Comparison of ENCODE assay signal across 12 cellular contexts in the genomic region with DNA sequence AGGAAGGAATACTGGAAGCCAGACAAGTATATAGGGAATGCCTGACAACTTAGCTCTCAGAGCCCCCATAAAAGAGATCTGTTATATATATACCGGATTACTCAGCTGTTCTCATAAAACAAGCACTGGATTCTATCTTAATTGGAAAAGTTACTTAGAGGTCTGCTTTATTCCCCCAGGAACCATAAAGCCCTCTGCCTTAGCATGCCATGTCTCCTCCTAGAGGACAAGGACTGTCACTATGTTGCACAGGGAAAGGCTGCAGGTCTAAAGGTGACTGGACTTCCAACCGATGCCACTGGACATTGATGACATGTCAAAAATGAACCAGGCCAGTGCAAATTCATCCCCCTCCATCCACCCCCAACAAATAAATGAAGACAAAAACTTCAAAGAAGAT. TPM values are rescaled to one million over a fixed set of nuclear protein-coding genes. Genes with fewer than 3 reads are reported as not detected.
DNase-seq lines count a peak whose midpoint lies in the region; ATAC-seq and TF ChIP-seq lines count a peak whose summit lies in the region.
"Had no signal": no experiment of that assay in that cellular context is flagged by ENCODE, and none has a peak within 500 bp of the region (broad histone marks: within the 10 kb centered on the region; RNA-seq: fewer than 3 reads in every experiment).

No MANE protein-coding gene starts in this region.

- H2BK5ac ChIP-seq in mesendoderm (ENCODE audit: low read length): no peak overlapping the region

- H2BK15ac ChIP-seq in mesendoderm (replicated peaks; ENCODE audit: low read depth): no peak overlapping the region

- TF ChIP-seq CTCF in DND-41 (IDR thresholded peaks at IDR 0.05; ENCODE audit: borderline replicate concordance, extremely low read depth, low read length, poor library complexity, severe bottlenecking): peak; percentile 8
- peak; percentile 80 for TF ChIP-seq CTCF in WERI-Rb-1 (IDR thresholded peaks at IDR 0.05; ENCODE audit: low read depth, low read length)
- no peak for TF ChIP-seq CTCF in adrenal gland (IDR thresholded peaks at IDR 0.05)

- H2AFZ ChIP-seq in DND-41 (ENCODE audit: low read depth, low read length): no peak overlapping the region

- H3K4me1 ChIP-seq in DND-41 (ENCODE audit: insufficient read depth, low read length) (peaks cover 29% of the 10 kb centered on the region), mesendoderm (ENCODE audit: control insufficient read depth, low read depth, low read length) (peaks cover 2% of the 10 kb centered on the region), adrenal gland (replicated peaks in 1 of 2) (peaks cover 2 to 21% of the 10 kb centered on the region in 2 donors)
- H3K4me1 ChIP-seq: breast epithelium had no signal

- H3K27me3 ChIP-seq in DND-41 (ENCODE audit: insufficient read depth, low read length, poor library complexity) (no peaks in the 10 kb centered on the region), WERI-Rb-1 (ENCODE audit: insufficient read depth, low read depth, severe bottlenecking) (no peaks in the 10 kb centered on the region), mesendoderm (ENCODE audit: insufficient read depth, low read length, poor library complexity) (no peaks in the 10 kb centered on the region), adrenal gland (no peaks in the 10 kb centered on the region)
- H3K27me3 ChIP-seq: breast epithelium had no signal

- no peak overlapping the region for H4K8ac ChIP-seq in mesendoderm (ENCODE audit: low read depth, low read length)

- H3K9ac ChIP-seq in DND-41 (ENCODE audit: low read depth, low read length) (no peak overlapping the region), mesendoderm (ENCODE audit: low read length) (no peak overlapping the region)

- H3K56ac ChIP-seq in mesendoderm (ENCODE audit: low read length): no peak overlapping the region

- H3K18ac ChIP-seq in mesendoderm (ENCODE audit: low read length): no peak overlapping the region

- ATAC-seq in DND-41 (ENCODE audit: insufficient read depth, low read depth): no peak

- H3K79me1 ChIP-seq in mesendoderm (ENCODE audit: low read length): peaks cover 16% of the 10 kb centered on the region

- no peak overlapping the region for H3K27ac ChIP-seq in DND-41 (ENCODE audit: low read length)
- no peak overlapping the region for H3K27ac ChIP-seq in WERI-Rb-1
- no peak overlapping the region for H3K27ac ChIP-seq in mesendoderm (ENCODE audit: low read depth, low read length)
- no peak overlapping the region for H3K27ac ChIP-seq in adrenal gland
- H3K27ac ChIP-seq: breast epithelium had no signal

- no peak for TF ChIP-seq POLR2A in adrenal gland (IDR thresholded peaks at IDR 0.05)

- no peak overlapping the region for H2BK120ac ChIP-seq in mesendoderm (ENCODE audit: low read depth, low read length)

- H4K20me1 ChIP-seq in DND-41 (ENCODE audit: insufficient read depth, low read length): peaks cover 36% of the 10 kb centered on the region

- H3K4ac ChIP-seq in mesendoderm (ENCODE audit: low read depth, low read length): no peak overlapping the region

- no peak overlapping the region for H3K23ac ChIP-seq in mesendoderm (ENCODE audit: low read length)

- H3K36me3 ChIP-seq in DND-41 (ENCODE audit: insufficient read depth, low read length) (peaks cover 21% of the 10 kb centered on the region), WERI-Rb-1 (peaks cover 12% of the 10 kb centered on the region), mesendoderm (ENCODE audit: control insufficient read depth, insufficient read depth, low read length) (no peaks in the 10 kb centered on the region), adrenal gland (replicated peaks in 1 of 2) (no peaks in the 10 kb centered on the region)
- H3K36me3 ChIP-seq: breast epithelium had no signal

- CTCF ChIA-PET in HEK293T (lab: Yijun Ruan, JAX): no interaction called here

- peaks cover 82% of the 10 kb centered on the region for H3K79me2 ChIP-seq in DND-41 (ENCODE audit: insufficient read depth, low read length)
- peaks cover 26% of the 10 kb centered on the region for H3K79me2 ChIP-seq in mesendoderm (ENCODE audit: control insufficient read depth, insufficient read depth, low read length)

- no peak overlapping the region for H4K5ac ChIP-seq in mesendoderm (ENCODE audit: low read length)

- DNase-seq in DND-41 (no peak), HEK293T (ENCODE audit: extremely low spot score) (peak; percentile 62), WERI-Rb-1 (peak; percentile 53), mesendoderm (peak; percentile 56), SKM-1 treated with dmso at 0.1 percent for 144 hours (lab: John Stamatoyannopoulos, UW; ENCODE audit: unreplicated experiment) (no peak), globus pallidus (ENCODE audit: low spot score) (no peak), adrenal gland (no peak)
- DNase-seq: GDM1, head of caudate nucleus, NCI-H2227 treated with DMSO at 0.1 percent for 48 hours, T1000 had no signal

- POLR2A ChIA-PET in HEK293T (lab: Yijun Ruan, JAX): no interaction called here

- H3K9me3 ChIP-seq in DND-41 (ENCODE audit: insufficient read depth, low read length, severe bottlenecking): no peaks in the 10 kb centered on the region
- H3K9me3 ChIP-seq in WERI-Rb-1 (ENCODE audit: severe bottlenecking): no peaks in the 10 kb centered on the region
- H3K9me3 ChIP-seq in adrenal gland (replicated peaks in 1 of 3): no peaks in the 10 kb centered on the region
- H3K9me3 ChIP-seq: breast epithelium had no signal

- no peak overlapping the region for H2AK5ac ChIP-seq in mesendoderm (ENCODE audit: low read length)

- intact Hi-C loops in adrenal gland (cut with DNase I): no loop called here

- H3K4me2 ChIP-seq in DND-41 (ENCODE audit: insufficient read depth, low read length) (no peak overlapping the region), mesendoderm (ENCODE audit: low read length) (no peak overlapping the region)

- H3K4me3 ChIP-seq in DND-41 (ENCODE audit: low read depth in 1 of 2, low read length in 2 of 2) (no peak overlapping the region), WERI-Rb-1 (ENCODE audit: low read depth, low read length) (no peak overlapping the region), mesendoderm (ENCODE audit: low read length) (no peak overlapping the region), adrenal gland (no peak overlapping the region)
- H3K4me3 ChIP-seq: breast epithelium had no signal

- no CpG with 5 or more reads among the region's 2 CpGs for WGBS in mesendoderm (ENCODE audit: extremely low coverage, insufficient coverage, low lambda C conversion rate)
- 73 to 84% (median 83%) methylated on average over 2 of the region's 2 CpGs for WGBS in adrenal gland, 4 donors

TF ChIP-seq in HEK293T, 16 proteins besides CTCF, POLR2A, EP300 and RAD21:
- no peak for TF ChIP-seq LEF1 (IDR thresholded peaks at IDR 0.05; ENCODE audit: borderline replicate concordance)
- TF ChIP-seq ELF4 (IDR thresholded peaks at IDR 0.05): no peak
- TF ChIP-seq BHLHE40 (IDR thresholded peaks at IDR 0.05; ENCODE audit: borderline replicate concordance): no peak
- no peak for TF ChIP-seq HDGF (IDR thresholded peaks at IDR 0.05; ENCODE audit: borderline replicate concordance)
- TF ChIP-seq ZNF384 (IDR thresholded peaks at IDR 0.05): no peak
- TF ChIP-seq TARDBP (IDR thresholded peaks at IDR 0.05): no peak
- no peak for TF ChIP-seq FOXM1 (IDR thresholded peaks at IDR 0.05; ENCODE audit: borderline replicate concordance)
- no peak for TF ChIP-seq FOXA1 (IDR thresholded peaks at IDR 0.05)
- 0 out of 2 replicates have a peak, but pooled peaks have one; percentile 14 for TF ChIP-seq PKNOX1 (IDR thresholded peaks at IDR 0.05)
- TF ChIP-seq SP1 (IDR thresholded peaks at IDR 0.05): no peak
- no peak for TF ChIP-seq SUZ12 (IDR thresholded peaks at IDR 0.05)
- TF ChIP-seq ARNT (IDR thresholded peaks at IDR 0.05): peak; percentile 63; the same call in 1 of the 2 replicates
- TF ChIP-seq CTBP1 (IDR thresholded peaks at IDR 0.05; ENCODE audit: borderline replicate concordance): peak; percentile 38; the same call in 1 of the 2 replicates
- no peak for TF ChIP-seq L3MBTL2 (conservative IDR thresholded peaks at IDR 0.05)
- no peak for TF ChIP-seq FOXK2 (IDR thresholded peaks at IDR 0.05)
TF ChIP-seq in HEK293T: peak in this region for 3.

RNA-seq across cellular contexts. Expression of gene EXOC2, which starts 6.4 kb away (rescaled TPM):
- 16.7 TPM for polyA plus RNA-seq in mesendoderm (2013, experiment 1 of 2)
- 17.5 TPM for polyA plus RNA-seq in mesendoderm (2013, experiment 2 of 2)
- total RNA-seq in adrenal gland: 10 to 100 TPM; 12.7 to 20.6 (median 18.7) TPM
- 10 to 100 TPM in 1 of 3 donors, 1 to 10 TPM in 2; 4.9 to 14.6 (median 5.1) TPM for polyA plus RNA-seq in adrenal gland

RNA-seq across cellular contexts. Expression of gene HUS1B, which starts 29.6 kb away (rescaled TPM):
- polyA plus RNA-seq in mesendoderm (2013, experiment 1 of 2): 0.69 TPM
- 0.60 TPM for polyA plus RNA-seq in mesendoderm (2013, experiment 2 of 2)
- total RNA-seq in adrenal gland: 1 to 10 TPM in 2 of 8 donors, under 1 TPM in 3, not detected in 3; 0.29 to 2.4 (median 0.61) TPM
- polyA plus RNA-seq in adrenal gland: under 1 TPM in 1 of 3 donors, not detected in 2; 0.27 TPM

Comparison
In these comparisons a context has a peak if more than half of its experiments do, and no peak if none do; other contexts are left out.
1. DNase-seq: peak in HEK293T (single experiment), WERI-Rb-1 (single experiment) and mesendoderm (single experiment); none in DND-41 (single experiment), SKM-1 treated with dmso at 0.1 percent for 144 hours (single experiment), globus pallidus (single experiment) and adrenal gland (0 of 7).
2. CTCF ChIP-seq: peak in DND-41 (single experiment) and WERI-Rb-1 (single experiment); none in adrenal gland (0 of 6).